Comparison of ENCODE assay signal across 1 cellular context in the genomic region with DNA sequence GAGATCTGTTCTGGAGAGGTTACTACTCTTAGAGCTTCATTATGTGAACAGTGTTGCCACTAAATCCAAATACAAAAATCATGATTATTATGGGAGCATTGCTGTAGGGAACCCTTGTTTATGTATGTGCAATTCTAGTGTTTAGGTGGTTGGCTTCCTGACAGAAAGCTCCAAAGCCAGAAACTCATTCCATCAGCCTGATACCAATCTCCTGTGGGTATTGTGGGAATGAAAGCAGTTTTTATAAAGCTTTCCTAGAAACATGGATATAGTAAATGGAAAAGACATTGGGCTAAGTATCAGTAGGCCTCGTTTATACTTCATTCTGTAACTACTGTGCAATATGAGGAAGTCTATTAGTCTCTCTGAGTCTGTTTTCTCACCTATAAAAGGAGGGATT.
TF ChIP-seq lines count a peak whose summit lies in the region.

No MANE protein-coding gene starts in this region.

TF ChIP-seq in IMR-90, 13 proteins besides CTCF, POLR2A, EP300 and RAD21 (continued from another document):
- TF ChIP-seq CEBPB (IDR thresholded peaks at IDR 0.05; ENCODE audit: low read depth, low read length) (no peak), RCOR1 (IDR thresholded peaks at IDR 0.05; ENCODE audit: insufficient replicate concordance, low read length) (no peak), NFE2L2 (IDR thresholded peaks at IDR 0.05; ENCODE audit: low read depth, low read length) (no peak)
- TF ChIP-seq, protein P1, sequence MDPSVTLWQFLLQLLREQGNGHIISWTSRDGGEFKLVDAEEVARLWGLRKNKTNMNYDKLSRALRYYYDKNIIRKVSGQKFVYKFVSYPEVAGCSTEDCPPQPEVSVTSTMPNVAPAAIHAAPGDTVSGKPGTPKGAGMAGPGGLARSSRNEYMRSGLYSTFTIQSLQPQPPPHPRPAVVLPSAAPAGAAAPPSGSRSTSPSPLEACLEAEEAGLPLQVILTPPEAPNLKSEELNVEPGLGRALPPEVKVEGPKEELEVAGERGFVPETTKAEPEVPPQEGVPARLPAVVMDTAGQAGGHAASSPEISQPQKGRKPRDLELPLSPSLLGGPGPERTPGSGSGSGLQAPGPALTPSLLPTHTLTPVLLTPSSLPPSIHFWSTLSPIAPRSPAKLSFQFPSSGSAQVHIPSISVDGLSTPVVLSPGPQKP (IDR thresholded peaks at IDR 0.05; ENCODE audit: borderline replicate concordance, low read depth, low read length), result no peak
